21 cellular contexts compared by ENCODE assay signal in genomic region chr15:63842626-63843025, GRCh38. TPM values are rescaled to one million over a fixed set of nuclear protein-coding genes. Genes with fewer than 3 reads are reported as not detected.
A peak's percentile ranks its signal among the peaks of the same experiment; 100 is the strongest.
DNase-seq lines count a peak whose midpoint lies in the region; ATAC-seq and TF ChIP-seq lines count a peak whose summit lies in the region.
"Had no signal": no experiment of that assay in that cellular context is flagged by ENCODE, and none has a peak within 500 bp of the region (broad histone marks: within the 10 kb centered on the region; RNA-seq: fewer than 3 reads in every experiment).

No MANE protein-coding gene starts in this region.

- H3K9me3 ChIP-seq in BLaER1 treated with 17β-estradiol and CSF1 and Interleukin-3, amounts not matched to agents 10 nM and 100 nM (replicated peaks in 1 of 11) = peaks cover 22 to 28% (median 27%) of the 10 kb centered on the region in 11 experiments
- no peaks in the 10 kb centered on the region for H3K9me3 ChIP-seq in CD4-positive, CD25-positive, alpha-beta regulatory T cell (ENCODE audit: control insufficient read depth in 2 of 2, low read length in 2 of 2)
- no peaks in the 10 kb centered on the region for H3K9me3 ChIP-seq in parathyroid adenoma (ENCODE audit: control insufficient read depth, low read length)
- H3K9me3 ChIP-seq: body of pancreas, neutrophil, thyroid gland had no signal

- H3K27ac ChIP-seq in BLaER1 treated with 17β-estradiol and CSF1 and Interleukin-3, amounts not matched to agents 10 nM and 100 nM = peak overlapping the region in 10 of 11 experiments; percentile 7 to 89 (median 60); a peak in 15 of 22 replicates
- peak overlapping the region; percentile 79 for H3K27ac ChIP-seq in CD4-positive, CD25-positive, alpha-beta regulatory T cell (ENCODE audit: insufficient read depth, low read length, poor library complexity, severe bottlenecking)
- H3K27ac ChIP-seq in parathyroid adenoma = peak overlapping the region; percentile 61
- H3K27ac ChIP-seq: body of pancreas, coronary artery, neutrophil, thyroid gland had no signal

- H3K4me1 ChIP-seq in BLaER1 treated with 17β-estradiol and CSF1 and Interleukin-3, amounts not matched to agents 10 nM and 100 nM = peaks cover 10 to 19% (median 15%) of the 10 kb centered on the region in 10 experiments
- peaks cover 14% of the 10 kb centered on the region for H3K4me1 ChIP-seq in CD4-positive, CD25-positive, alpha-beta regulatory T cell (ENCODE audit: control insufficient read depth, insufficient read depth, low read length, poor library complexity, severe bottlenecking)
- no peaks in the 10 kb centered on the region for H3K4me1 ChIP-seq in parathyroid adenoma
- H3K4me1 ChIP-seq: body of pancreas, thyroid gland had no signal

- no peak overlapping the region for H2AFZ ChIP-seq in parathyroid adenoma

- no peak overlapping the region for H3K4me3 Mint-ChIP-seq in CD4-positive, CD25-positive, alpha-beta regulatory T cell
- H3K4me3 Mint-ChIP-seq in central memory CD8-positive, alpha-beta T cell = no peak overlapping the region
- H3K4me3 Mint-ChIP-seq: WTC11 had no signal

- peak overlapping the region in 5 of 11 experiments; percentile 36 to 67 (median 43); a peak in 6 of 22 replicates for H3K9ac ChIP-seq in BLaER1 treated with 17β-estradiol and CSF1 and Interleukin-3, amounts not matched to agents 10 nM and 100 nM
- no peak overlapping the region for H3K9ac ChIP-seq in parathyroid adenoma

- H3K4me2 ChIP-seq in BLaER1 treated with 17β-estradiol and CSF1 and Interleukin-3, amounts not matched to agents 10 nM and 100 nM = peak overlapping the region; percentile 58 to 76 (median 68); a peak in 21 of 22 replicates
- H3K4me2 ChIP-seq in parathyroid adenoma (ENCODE audit: low read length) = no peak overlapping the region

- no peak for TF ChIP-seq CTCF in parathyroid adenoma (IDR thresholded peaks at IDR 0.05)

- H3K36me3 Mint-ChIP-seq in CD4-positive, CD25-positive, alpha-beta regulatory T cell = no peaks in the 10 kb centered on the region
- H3K36me3 Mint-ChIP-seq in central memory CD8-positive, alpha-beta T cell (ENCODE audit: insufficient read depth) = peaks cover 5% of the 10 kb centered on the region
- H3K36me3 Mint-ChIP-seq: WTC11 had no signal

- no peak for DNase-seq in CD4-positive, CD25-positive, alpha-beta regulatory T cell
- no peak for DNase-seq in central memory CD8-positive, alpha-beta T cell (ENCODE audit: low spot score in 2 of 2)
- DNase-seq in NCI-H69 (lab: John Stamatoyannopoulos, UW) = no peak
- DNase-seq in D341Med (ENCODE audit: low spot score) = no peak
- DNase-seq: activated CD8-positive, alpha-beta memory T cell treated with anti-CD3 and anti-CD28 coated beads for 24 hours; AML-193; body of pancreas; DMS 273 treated with DMSO at 0.1 percent for 48 hours; GOT3; hypothalamus; kidney; NCI-H1417 treated with DMSO at 0.1 percent for 48 hours; NCI-H524 treated with DMSO at 0.1 percent for 48 hours; SHP77; thyroid gland had no signal

- no peak for ATAC-seq in CD4-positive, CD25-positive, alpha-beta regulatory T cell (ENCODE audit: low read depth in 2 of 2)
- ATAC-seq in central memory CD8-positive, alpha-beta T cell (replicated peaks; ENCODE audit: extremely low read depth, poor library complexity, severe bottlenecking) = no peak
- ATAC-seq in HG02678 (IDR thresholded peaks at IDR 0.05; ENCODE audit: unreplicated experiment) = no peak
- ATAC-seq: WTC11 had no signal

- no peaks in the 10 kb centered on the region for H3K79me2 ChIP-seq in parathyroid adenoma

- H3K27me3 ChIP-seq in BLaER1 treated with 17β-estradiol and CSF1 and Interleukin-3, amounts not matched to agents 10 nM and 100 nM = no peaks in the 10 kb centered on the region
- H3K27me3 ChIP-seq in CD4-positive, CD25-positive, alpha-beta regulatory T cell (ENCODE audit: control insufficient read depth, insufficient read depth, low read length) = no peaks in the 10 kb centered on the region
- no peaks in the 10 kb centered on the region for H3K27me3 ChIP-seq in parathyroid adenoma (ENCODE audit: control insufficient read depth, insufficient read depth, low read length)
- H3K27me3 ChIP-seq: body of pancreas, neutrophil, thyroid gland had no signal

- peaks cover 0 to 4% (median 0%) of the 10 kb centered on the region in 7 donors for H3K9me3 Mint-ChIP-seq in CD4-positive, CD25-positive, alpha-beta regulatory T cell
- no peaks in the 10 kb centered on the region for H3K9me3 Mint-ChIP-seq in central memory CD8-positive, alpha-beta T cell

- H4K20me1 ChIP-seq in BLaER1 treated with 17β-estradiol and CSF1 and Interleukin-3, amounts not matched to agents 10 nM and 100 nM = no peaks in the 10 kb centered on the region

- no peak overlapping the region; a peak in 1 of 20 replicates for H3K4me3 ChIP-seq in BLaER1 treated with 17β-estradiol and CSF1 and Interleukin-3, amounts not matched to agents 10 nM and 100 nM
- no peak overlapping the region for H3K4me3 ChIP-seq in CD4-positive, CD25-positive, alpha-beta regulatory T cell (ENCODE audit: low read depth, low read length)
- no peak overlapping the region for H3K4me3 ChIP-seq in parathyroid adenoma (ENCODE audit: low read depth, low read length)
- H3K4me3 ChIP-seq: body of pancreas, coronary artery, thyroid gland had no signal

- peaks cover 10 to 34% (median 20%) of the 10 kb centered on the region in 4 donors for H3K4me1 Mint-ChIP-seq in CD4-positive, CD25-positive, alpha-beta regulatory T cell
- peaks cover 8% of the 10 kb centered on the region for H3K4me1 Mint-ChIP-seq in central memory CD8-positive, alpha-beta T cell

- H3K27me3 Mint-ChIP-seq in CD4-positive, CD25-positive, alpha-beta regulatory T cell = peaks cover 4% of the 10 kb centered on the region
- H3K27me3 Mint-ChIP-seq in central memory CD8-positive, alpha-beta T cell = no peaks in the 10 kb centered on the region

- no peaks in the 10 kb centered on the region for H3K36me3 ChIP-seq in BLaER1 treated with 17β-estradiol and CSF1 and Interleukin-3, amounts not matched to agents 10 nM and 100 nM
- H3K36me3 ChIP-seq in CD4-positive, CD25-positive, alpha-beta regulatory T cell (ENCODE audit: control insufficient read depth, insufficient read depth, low read length) = no peaks in the 10 kb centered on the region
- no peaks in the 10 kb centered on the region for H3K36me3 ChIP-seq in parathyroid adenoma (ENCODE audit: control insufficient read depth, insufficient read depth, low read length)
- H3K36me3 ChIP-seq: neutrophil, thyroid gland had no signal

- peak overlapping the region in 2 of 3 donors; percentile 73 to 75 for H3K27ac Mint-ChIP-seq in CD4-positive, CD25-positive, alpha-beta regulatory T cell
- H3K27ac Mint-ChIP-seq in central memory CD8-positive, alpha-beta T cell (ENCODE audit: low read depth) = peak overlapping the region; percentile 81

RNA-seq across cellular contexts. Expression of gene HERC1, which starts 8.9 kb away (rescaled TPM):
- total RNA-seq in CD4-positive, CD25-positive, alpha-beta regulatory T cell = 297 TPM
- 10 to 100 TPM; 22.7 to 29.2 (median 26.4) TPM for polyA plus RNA-seq in CD4-positive, CD25-positive, alpha-beta regulatory T cell
